1 cellular context compared by ENCODE assay signal in genomic region chr15:67137319-67137718, GRCh38.
TF ChIP-seq lines count a peak whose summit lies in the region.

No MANE protein-coding gene starts in this region.

TF ChIP-seq in IMR-90, 13 proteins besides CTCF, POLR2A, EP300 and RAD21 (continued from another document):
- TF ChIP-seq, protein P1, sequence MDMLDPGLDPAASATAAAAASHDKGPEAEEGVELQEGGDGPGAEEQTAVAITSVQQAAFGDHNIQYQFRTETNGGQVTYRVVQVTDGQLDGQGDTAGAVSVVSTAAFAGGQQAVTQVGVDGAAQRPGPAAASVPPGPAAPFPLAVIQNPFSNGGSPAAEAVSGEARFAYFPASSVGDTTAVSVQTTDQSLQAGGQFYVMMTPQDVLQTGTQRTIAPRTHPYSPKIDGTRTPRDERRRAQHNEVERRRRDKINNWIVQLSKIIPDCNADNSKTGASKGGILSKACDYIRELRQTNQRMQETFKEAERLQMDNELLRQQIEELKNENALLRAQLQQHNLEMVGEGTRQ (IDR thresholded peaks at IDR 0.05; ENCODE audit: low read depth, low read length) = no peak
- TF ChIP-seq CEBPB (IDR thresholded peaks at IDR 0.05; ENCODE audit: low read depth, low read length) = no peak
TF ChIP-seq in IMR-90: peak in this region for 0.
